ENCODE assay signal across 8 cellular contexts in the genomic region with DNA sequence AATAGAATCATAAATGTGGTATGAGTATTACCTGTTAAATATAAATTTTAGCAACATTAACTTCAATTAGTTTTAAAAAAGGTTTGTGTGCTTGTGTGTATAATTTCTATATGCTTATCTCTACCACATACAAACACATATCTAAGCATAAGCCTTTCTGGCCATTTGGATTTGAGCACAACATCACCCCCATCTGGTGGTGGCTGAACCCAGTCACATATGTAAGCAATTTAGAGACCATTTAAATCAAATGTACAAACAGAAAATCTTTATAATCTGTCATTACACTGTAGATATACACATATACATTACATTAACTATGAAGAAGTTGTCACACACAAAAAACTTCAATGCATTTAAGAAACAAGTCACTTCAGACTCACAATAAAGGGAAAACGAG. TPM values are rescaled to one million over a fixed set of nuclear protein-coding genes. Genes with fewer than 3 reads are reported as not detected.
DNase-seq lines count a peak whose midpoint lies in the region; ATAC-seq, FAIRE-seq and TF ChIP-seq lines count a peak whose summit lies in the region.

No MANE protein-coding gene starts in this region.

- intact Hi-C loops in left ventricle myocardium superior (cut with micrococcal nuclease) (no loop called here), right cardiac atrium (cut with DNase I) (no loop called here), lower lobe of right lung (cut with DNase I) (no loop called here)

- H3K9me3 Mint-ChIP-seq in astrocyte (ENCODE audit: unreplicated experiment), result no peaks in the 10 kb centered on the region

- no peak overlapping the region for H3K9ac ChIP-seq in astrocyte (ENCODE audit: low read length)

- no peak overlapping the region for H3K27ac Mint-ChIP-seq in astrocyte (ENCODE audit: unreplicated experiment)

- H3K27me3 Mint-ChIP-seq in astrocyte (ENCODE audit: low read depth, unreplicated experiment), result no peaks in the 10 kb centered on the region

- no peak overlapping the region for H3K4me3 Mint-ChIP-seq in astrocyte (ENCODE audit: unreplicated experiment)

- peak; percentile 29 for ATAC-seq in left ventricle myocardium superior
- no peak for ATAC-seq in right cardiac atrium
- no peak for ATAC-seq in lower lobe of right lung
- ATAC-seq in HG02571 (IDR thresholded peaks at IDR 0.05; ENCODE audit: unreplicated experiment), result no peak
- no peak for ATAC-seq in GM19324 (IDR thresholded peaks at IDR 0.05; ENCODE audit: low FRiP score, unreplicated experiment)

- no peaks in the 10 kb centered on the region for H3K9me3 ChIP-seq in right cardiac atrium (ENCODE audit: control insufficient read depth, low read length)
- H3K9me3 ChIP-seq in astrocyte (ENCODE audit: insufficient read depth, low read depth, low read length), result no peaks in the 10 kb centered on the region
- H3K9me3 ChIP-seq in lower lobe of right lung, result no peaks in the 10 kb centered on the region

- no peak overlapping the region for H3K4me2 ChIP-seq in astrocyte (ENCODE audit: low read length)

- DNase-seq in left ventricle myocardium superior, result no peak
- DNase-seq in right cardiac atrium, result no peak
- DNase-seq in NCI-H1105 (lab: John Stamatoyannopoulos, UW), result peak; percentile 13
- no peak for DNase-seq in astrocyte (ENCODE audit: low read depth)
- DNase-seq in lower lobe of right lung, result no peak
- no peak for DNase-seq in effector CD4-positive, alpha-beta T cell

- no peaks in the 10 kb centered on the region for H3K27me3 ChIP-seq in right cardiac atrium (ENCODE audit: control insufficient read depth, insufficient read depth)
- no peaks in the 10 kb centered on the region for H3K27me3 ChIP-seq in astrocyte (ENCODE audit: insufficient read depth, low read length)
- H3K27me3 ChIP-seq in lower lobe of right lung (ENCODE audit: low read depth), result no peaks in the 10 kb centered on the region

- H2AFZ ChIP-seq in astrocyte (ENCODE audit: low read depth, low read length), result no peak overlapping the region

- H3K27ac ChIP-seq in right cardiac atrium (ENCODE audit: low read length) (no peak overlapping the region), astrocyte (ENCODE audit: low read depth, low read length) (no peak overlapping the region), lower lobe of right lung (no peak overlapping the region)

- no peaks in the 10 kb centered on the region for H3K36me3 ChIP-seq in astrocyte (ENCODE audit: insufficient read depth, low read length)
- H3K36me3 ChIP-seq in lower lobe of right lung, result peaks cover 7% of the 10 kb centered on the region

- peaks cover 12% of the 10 kb centered on the region for H3K4me1 Mint-ChIP-seq in astrocyte (ENCODE audit: low read depth, unreplicated experiment)

- H4K20me1 ChIP-seq in astrocyte (ENCODE audit: insufficient read depth, low read length), result peaks cover 20% of the 10 kb centered on the region

- H3K36me3 Mint-ChIP-seq in astrocyte (ENCODE audit: low read depth, unreplicated experiment), result peaks cover 10% of the 10 kb centered on the region

- peaks cover 19% of the 10 kb centered on the region for H3K79me2 ChIP-seq in astrocyte (ENCODE audit: insufficient read depth, low read length)

- peak; percentile 29 for TF ChIP-seq CTCF in astrocyte (IDR thresholded peaks at IDR 0.05; ENCODE audit: insufficient read depth, low read depth, low read length)
- peak; percentile 30 for TF ChIP-seq CTCF in lower lobe of right lung (IDR thresholded peaks at IDR 0.05)

- H3K4me1 ChIP-seq in right cardiac atrium (ENCODE audit: control insufficient read depth, insufficient read depth, low read length) (peaks cover 6% of the 10 kb centered on the region), astrocyte (ENCODE audit: insufficient read depth, low read length) (no peaks in the 10 kb centered on the region), lower lobe of right lung (peaks cover 7% of the 10 kb centered on the region)

- 71% methylated on average over 1 of the region's 1 CpG for WGBS in right cardiac atrium

- no peak for FAIRE-seq in astrocyte (lab: Jason Lieb, UNC)

- H3K4me3 ChIP-seq in right cardiac atrium (ENCODE audit: low read length) (no peak overlapping the region), astrocyte (ENCODE audit: insufficient read depth, low read depth, low read length) (no peak overlapping the region), lower lobe of right lung (no peak overlapping the region)

RNA-seq across cellular contexts. Expression of gene GPR22, which starts 31.7 kb away (rescaled TPM):
- total RNA-seq in left ventricle myocardium superior, result 54.4 TPM
- total RNA-seq in right cardiac atrium, result 10 to 100 TPM; 15.8 to 50.0 (median 45.1) TPM
- 16.5 TPM for polyA plus RNA-seq in right cardiac atrium
- total RNA-seq in astrocyte, result not detected in 2 replicates
- not detected for total RNA-seq in lower lobe of right lung

Comparison
In these comparisons a context has a peak if more than half of its experiments do, and no peak if none do; other contexts are left out.
1. RNA of gene GPR22, which starts 31.7 kb away (total RNA-seq): 54.4 TPM in left ventricle myocardium superior (single experiment) and 15.8 to 50.0 TPM in right cardiac atrium; not detected in astrocyte and not detected in lower lobe of right lung (single experiment); every median in the first group is over 10 times any median in the second.